ENCODE assay signal across 8 cellular contexts in the genomic region with DNA sequence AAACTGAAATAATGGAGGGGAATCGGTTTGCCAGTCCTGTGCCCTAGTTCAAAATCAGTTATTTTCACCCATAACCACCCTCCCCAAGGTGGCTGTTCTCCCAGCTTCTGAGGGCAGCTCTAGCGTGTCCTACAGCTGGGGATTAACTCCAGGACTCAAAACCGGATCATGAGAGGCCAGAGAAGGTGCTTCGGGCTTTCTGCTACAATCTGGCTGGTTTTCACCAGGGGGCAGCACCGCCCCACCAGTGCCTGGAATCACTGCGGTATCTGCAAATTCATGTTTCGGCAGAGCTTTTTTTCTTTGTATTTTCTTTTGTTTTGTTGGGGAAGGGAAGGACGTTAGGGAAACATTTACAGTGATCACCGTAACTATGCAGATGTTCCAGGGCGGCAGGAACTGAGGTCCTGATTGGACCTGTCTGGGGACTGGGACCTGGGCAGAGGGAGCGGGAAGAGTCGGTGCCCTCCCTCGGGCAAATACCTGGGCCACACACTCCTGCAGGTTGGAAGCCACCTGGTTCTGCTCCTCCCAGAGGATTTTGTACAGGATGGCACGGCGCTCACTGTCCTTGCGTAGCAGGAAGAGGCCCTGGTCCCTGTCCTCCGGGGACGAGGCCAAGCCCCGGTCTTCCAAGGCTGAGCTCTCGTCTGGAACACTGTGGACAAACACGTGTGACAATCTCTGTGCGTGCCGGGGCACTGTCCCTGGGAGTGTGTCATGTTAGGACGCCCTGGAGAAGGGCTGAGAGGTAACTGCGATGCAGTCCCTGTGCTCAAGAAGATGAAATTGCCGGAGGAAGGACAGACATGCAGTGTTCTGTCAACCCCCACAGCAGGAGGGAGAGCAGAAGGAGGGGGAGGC. TPM values are rescaled to one million over a fixed set of nuclear protein-coding genes. Genes with fewer than 3 reads are reported as not detected.
DNase-seq lines count a peak whose midpoint lies in the region; ATAC-seq and TF ChIP-seq lines count a peak whose summit lies in the region.

No MANE protein-coding gene starts in this region.

- DNase-seq in C1 segment of cervical spinal cord (lab: John Stamatoyannopoulos, UW) (peak in 10 of 14 donors; percentile 0 to 42 (median 16)), HuH-7.5 (ENCODE audit: low spot score) (peak; percentile 48), SIG-M5 treated with dmso at 0.1 percent for 504 hours (lab: John Stamatoyannopoulos, UW; ENCODE audit: unreplicated experiment) (peak; percentile 62), germinal center (ENCODE audit: low spot score) (peak; percentile 66), occipital lobe (lab: John Stamatoyannopoulos, UW) (peak; percentile 5), suprapubic skin (ENCODE audit: low spot score in 2 of 2) (no peak)
- peak; percentile 1 to 53 (median 23) for DNase-seq in activated naive CD4-positive, alpha-beta T cell (lab: John Stamatoyannopoulos, UW)

- H3K4me1 ChIP-seq in suprapubic skin: peaks cover 8% of the 10 kb centered on the region

- 24% methylated on average over 23 of the region's 26 CpGs for WGBS in suprapubic skin

- peak; percentile 73 for ATAC-seq in GM19328 (IDR thresholded peaks at IDR 0.05; ENCODE audit: unreplicated experiment)

- no peaks in the 10 kb centered on the region for H3K36me3 ChIP-seq in suprapubic skin

- peak overlapping the region; percentile 41 for H3K4me3 ChIP-seq in suprapubic skin

- TF ChIP-seq EP300 in suprapubic skin (IDR thresholded peaks at IDR 0.05): no peak

- H3K9me3 ChIP-seq in suprapubic skin: no peaks in the 10 kb centered on the region

- TF ChIP-seq CTCF in suprapubic skin (IDR thresholded peaks at IDR 0.05): peak; percentile 8 to 50

- no peak for TF ChIP-seq POLR2A in suprapubic skin (IDR thresholded peaks at IDR 0.05)

- H3K27ac ChIP-seq in suprapubic skin: no peak overlapping the region

- H3K27me3 ChIP-seq in suprapubic skin: no peaks in the 10 kb centered on the region

RNA-seq across cellular contexts. Expression of a gene that starts 28.7 kb away (rescaled TPM):
- 75.3 TPM for total RNA-seq in occipital lobe
- total RNA-seq in suprapubic skin: 100 to 1,000 TPM in 2 of 4 donors, 10 to 100 TPM in 2; 56.4 to 137 (median 105) TPM

Comparison
In these comparisons a context has a peak if more than half of its experiments do, and no peak if none do; other contexts are left out.
1. DNase-seq: peak in C1 segment of cervical spinal cord (10 of 14), HuH-7.5 (single experiment), SIG-M5 treated with dmso at 0.1 percent for 504 hours (single experiment), activated naive CD4-positive, alpha-beta T cell (4 of 4), germinal center (single experiment) and occipital lobe (single experiment); none in suprapubic skin (0 of 2).